10 cellular contexts compared by ENCODE assay signal in genomic region chr2:126644630-126645191, GRCh38. TPM values are rescaled to one million over a fixed set of nuclear protein-coding genes. Genes with fewer than 3 reads are reported as not detected.
DNase-seq lines count a peak whose midpoint lies in the region; ATAC-seq and TF ChIP-seq lines count a peak whose summit lies in the region.
"Had no signal": no experiment of that assay in that cellular context is flagged by ENCODE, and none has a peak within 500 bp of the region (broad histone marks: within the 10 kb centered on the region; RNA-seq: fewer than 3 reads in every experiment).

No MANE protein-coding gene starts in this region.

- no peaks in the 10 kb centered on the region for H3K27me3 ChIP-seq in endodermal cell (ENCODE audit: control insufficient read depth, insufficient read depth, low read length, poor library complexity, severe bottlenecking)

- H3K9me3 Mint-ChIP-seq in endodermal cell (no peaks in the 10 kb centered on the region), Calu3 (ENCODE audit: low read depth, unreplicated experiment) (peaks cover 5% of the 10 kb centered on the region)
- no peaks in the 10 kb centered on the region for H3K9me3 Mint-ChIP-seq in activated CD8-positive, alpha-beta memory T cell treated with anti-CD3 and anti-CD28 coated beads, Interleukin-2, amount 10 ng/mL, durations not matched to agents 7 days and 5 days (ENCODE audit: low read depth)

- peak; percentile 11 for DNase-seq in endodermal cell
- no peak for DNase-seq in NCI-H2107 treated with DMSO at 0.1 percent for 48 hours (lab: John Stamatoyannopoulos, UW; ENCODE audit: unreplicated experiment)
- no peak for DNase-seq in Calu3
- no peak for DNase-seq in midbrain (lab: John Stamatoyannopoulos, UW)
- DNase-seq in activated CD8-positive, alpha-beta memory T cell treated with anti-CD3 and anti-CD28 coated beads, Interleukin-2, amount 10 ng/mL, durations not matched to agents 7 days and 5 days, result no peak
- DNase-seq: IMR-90 had no signal

- H3K4me3 ChIP-seq in endodermal cell (ENCODE audit: low read length), result no peak overlapping the region

- H3K36me3 Mint-ChIP-seq in endodermal cell (ENCODE audit: low read depth) (no peaks in the 10 kb centered on the region), Calu3 (ENCODE audit: insufficient read depth, unreplicated experiment) (no peaks in the 10 kb centered on the region)
- no peaks in the 10 kb centered on the region for H3K36me3 Mint-ChIP-seq in activated CD8-positive, alpha-beta memory T cell treated with anti-CD3 and anti-CD28 coated beads, Interleukin-2, amount 10 ng/mL, durations not matched to agents 7 days and 5 days

- no peaks in the 10 kb centered on the region for H3K9me3 ChIP-seq in endodermal cell (ENCODE audit: control insufficient read depth, low read length)

- CTCF ChIA-PET in Calu3 (lab: Charles Lee), result no interaction called here
- CTCF ChIA-PET in activated CD8-positive, alpha-beta memory T cell treated with anti-CD3 and anti-CD28 coated beads, Interleukin-2, amount 10 ng/mL, durations not matched to agents 7 days and 5 days (lab: Charles Lee), result interaction anchor here (1.0 kb wide), 1 partner anchor 117 kb away, joined by 3 read pairs; no protein-coding TSS in a partner anchor

- 57 to 93% methylated on average over 1 to 2 of the region's 2 CpGs for WGBS in endodermal cell (ENCODE audit: insufficient coverage in 1 of 2, insufficient read length in 1 of 2), 2 experiments

- intact Hi-C loops in Calu3 (cut with micrococcal nuclease; ENCODE audit: unreplicated experiment), result no loop called here

- H3K9ac ChIP-seq in endodermal cell (ENCODE audit: extremely low read depth, low read length, poor library complexity, severe bottlenecking), result no peak overlapping the region

- BruUV-seq in Calu3 (replicated peaks; lab: Mats Ljungman, UMichigan), result no TSS peak

- H3K27ac Mint-ChIP-seq in endodermal cell (no peak overlapping the region), Calu3 (ENCODE audit: unreplicated experiment) (no peak overlapping the region)
- no peak overlapping the region for H3K27ac Mint-ChIP-seq in activated CD8-positive, alpha-beta memory T cell treated with anti-CD3 and anti-CD28 coated beads, Interleukin-2, amount 10 ng/mL, durations not matched to agents 7 days and 5 days
- H3K27ac Mint-ChIP-seq: activated T-helper 1 cell treated with anti-CD3 and anti-CD28 coated beads, Interleukin-12 subunit alpha, Interleukin-12 subunit beta, Interleukin-2, Interleukin-4 antibody, amounts not matched to agents 30 ng/mL and 10 ng/mL and 1 ng/mL, durations not matched to agents 14 hours and 24 hours and 36 hours had no signal

- no peak overlapping the region for H3K4me3 Mint-ChIP-seq in endodermal cell
- H3K4me3 Mint-ChIP-seq in Calu3 (ENCODE audit: low read depth, unreplicated experiment), result no peak overlapping the region
- H3K4me3 Mint-ChIP-seq in activated CD8-positive, alpha-beta memory T cell treated with anti-CD3 and anti-CD28 coated beads, Interleukin-2, amount 10 ng/mL, durations not matched to agents 7 days and 5 days, result no peak overlapping the region
- H3K4me3 Mint-ChIP-seq: activated T-helper 1 cell treated with anti-CD3 and anti-CD28 coated beads, Interleukin-12 subunit alpha, Interleukin-12 subunit beta, Interleukin-2, Interleukin-4 antibody, amounts not matched to agents 30 ng/mL and 10 ng/mL and 1 ng/mL, durations not matched to agents 14 hours and 24 hours and 36 hours had no signal

- ATAC-seq in GM18502 (IDR thresholded peaks at IDR 0.05; ENCODE audit: poor library complexity, unreplicated experiment), result peak; percentile 95
- ATAC-seq in GM21528 (IDR thresholded peaks at IDR 0.05; ENCODE audit: low FRiP score, unreplicated experiment), result peak; percentile 93
- ATAC-seq in HG03432 (IDR thresholded peaks at IDR 0.05; ENCODE audit: unreplicated experiment), result peak; percentile 85
- no peak for ATAC-seq in activated CD8-positive, alpha-beta memory T cell treated with anti-CD3 and anti-CD28 coated beads, Interleukin-2, amount 10 ng/mL, durations not matched to agents 7 days and 5 days

- peaks cover 3% of the 10 kb centered on the region for H3K4me1 ChIP-seq in endodermal cell (ENCODE audit: control insufficient read depth, insufficient read depth, low read length)

- TF ChIP-seq CTCF in endodermal cell (conservative IDR thresholded peaks at IDR 0.05), result no peak
- no peak for TF ChIP-seq CTCF in Calu3 (IDR thresholded peaks at IDR 0.05; ENCODE audit: unreplicated experiment)

- H3K36me3 ChIP-seq in endodermal cell (ENCODE audit: control insufficient read depth, insufficient read depth, low read length), result no peaks in the 10 kb centered on the region

- H3K27ac ChIP-seq in endodermal cell (ENCODE audit: low read depth, low read length), result no peak overlapping the region

- H3K4me1 Mint-ChIP-seq in endodermal cell, result peaks cover 17% of the 10 kb centered on the region
- no peaks in the 10 kb centered on the region for H3K4me1 Mint-ChIP-seq in Calu3 (ENCODE audit: low read depth, unreplicated experiment)
- peaks cover 2% of the 10 kb centered on the region for H3K4me1 Mint-ChIP-seq in activated CD8-positive, alpha-beta memory T cell treated with anti-CD3 and anti-CD28 coated beads, Interleukin-2, amount 10 ng/mL, durations not matched to agents 7 days and 5 days

- H3K27me3 Mint-ChIP-seq in endodermal cell (ENCODE audit: insufficient read depth), result peaks cover 4% of the 10 kb centered on the region
- no peaks in the 10 kb centered on the region for H3K27me3 Mint-ChIP-seq in Calu3 (ENCODE audit: unreplicated experiment)
- H3K27me3 Mint-ChIP-seq in activated CD8-positive, alpha-beta memory T cell treated with anti-CD3 and anti-CD28 coated beads, Interleukin-2, amount 10 ng/mL, durations not matched to agents 7 days and 5 days, result no peaks in the 10 kb centered on the region

RNA-seq across cellular contexts. Expression of gene GYPC, which starts 11.2 kb away (rescaled TPM):
- 10 to 100 TPM; 15.3 to 23.2 TPM for total RNA-seq in endodermal cell
- 71.8 TPM for polyA plus RNA-seq in endodermal cell (2013, experiment 1 of 2)
- 75.2 TPM for polyA plus RNA-seq in endodermal cell (2013, experiment 2 of 2)
- total RNA-seq in Calu3 (2022), result not detected in 2 replicates
- total RNA-seq in activated CD8-positive, alpha-beta memory T cell treated with anti-CD3 and anti-CD28 coated beads, Interleukin-2, amount 10 ng/mL, durations not matched to agents 7 days and 5 days, result 10 to 100 TPM; 87.6 to 99.8 TPM

Comparison
In these comparisons a context has a peak if more than half of its experiments do, and no peak if none do; other contexts are left out.
1. RNA of gene GYPC, which starts 11.2 kb away (total RNA-seq): 87.6 to 99.8 TPM in activated CD8-positive, alpha-beta memory T cell treated with anti-CD3 and anti-CD28 coated beads, Interleukin-2, amount 10 ng/mL, durations not matched to agents 7 days and 5 days and 15.3 to 23.2 TPM in endodermal cell; not detected in Calu3; every median in the first group is over 10 times any median in the second.